ENCODE assay signal across 1 cellular context in the genomic region with DNA sequence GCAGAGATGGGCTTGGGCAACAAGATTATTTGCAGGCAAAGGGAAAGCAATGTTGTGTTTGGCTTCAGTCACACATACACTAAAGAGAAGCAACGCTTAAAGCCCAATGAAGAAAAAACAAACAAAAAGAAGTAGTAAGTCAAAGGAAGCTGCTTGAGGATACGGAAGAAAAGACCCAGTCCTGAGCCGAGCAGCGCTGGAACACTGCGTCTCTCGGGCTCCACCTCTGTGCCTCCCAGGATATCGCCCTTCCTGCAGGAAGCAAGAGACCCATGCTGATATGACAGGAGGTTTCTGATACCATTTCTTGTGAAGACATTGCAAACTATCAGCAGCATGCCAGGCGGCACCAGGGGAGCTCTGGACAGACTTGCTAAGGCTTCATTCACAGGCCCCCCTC.
TF ChIP-seq lines count a peak whose summit lies in the region.

No MANE protein-coding gene starts in this region.

TF ChIP-seq in GM12878, 131 proteins besides CTCF, POLR2A, EP300 and RAD21:
- TF ChIP-seq SUPT20H (IDR thresholded peaks at IDR 0.05; ENCODE audit: borderline replicate concordance, control insufficient read depth, low read depth, low read length), result no peak
- TF ChIP-seq, protein P1, sequence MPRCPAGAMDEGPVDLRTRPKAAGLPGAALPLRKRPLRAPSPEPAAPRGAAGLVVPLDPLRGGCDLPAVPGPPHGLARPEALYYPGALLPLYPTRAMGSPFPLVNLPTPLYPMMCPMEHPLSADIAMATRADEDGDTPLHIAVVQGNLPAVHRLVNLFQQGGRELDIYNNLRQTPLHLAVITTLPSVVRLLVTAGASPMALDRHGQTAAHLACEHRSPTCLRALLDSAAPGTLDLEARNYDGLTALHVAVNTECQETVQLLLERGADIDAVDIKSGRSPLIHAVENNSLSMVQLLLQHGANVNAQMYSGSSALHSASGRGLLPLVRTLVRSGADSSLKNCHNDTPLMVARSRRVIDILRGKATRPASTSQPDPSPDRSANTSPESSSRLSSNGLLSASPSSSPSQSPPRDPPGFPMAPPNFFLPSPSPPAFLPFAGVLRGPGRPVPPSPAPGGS (IDR thresholded peaks at IDR 0.05; ENCODE audit: borderline replicate concordance, insufficient read depth, low read depth, low read length, poor library complexity, severe bottlenecking), result no peak
- no peak for TF ChIP-seq SP1 (IDR thresholded peaks at IDR 0.05; ENCODE audit: low read depth, low read length)
- TF ChIP-seq MYC (IDR thresholded peaks at IDR 0.05; ENCODE audit: insufficient read depth, insufficient read length, insufficient replicate concordance, low read length, severe bottlenecking), result no peak
- TF ChIP-seq, protein P2, sequence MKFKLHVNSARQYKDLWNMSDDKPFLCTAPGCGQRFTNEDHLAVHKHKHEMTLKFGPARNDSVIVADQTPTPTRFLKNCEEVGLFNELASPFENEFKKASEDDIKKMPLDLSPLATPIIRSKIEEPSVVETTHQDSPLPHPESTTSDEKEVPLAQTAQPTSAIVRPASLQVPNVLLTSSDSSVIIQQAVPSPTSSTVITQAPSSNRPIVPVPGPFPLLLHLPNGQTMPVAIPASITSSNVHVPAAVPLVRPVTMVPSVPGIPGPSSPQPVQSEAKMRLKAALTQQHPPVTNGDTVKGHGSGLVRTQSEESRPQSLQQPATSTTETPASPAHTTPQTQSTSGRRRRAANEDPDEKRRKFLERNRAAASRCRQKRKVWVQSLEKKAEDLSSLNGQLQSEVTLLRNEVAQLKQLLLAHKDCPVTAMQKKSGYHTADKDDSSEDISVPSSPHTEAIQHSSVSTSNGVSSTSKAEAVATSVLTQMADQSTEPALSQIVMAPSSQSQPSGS (IDR thresholded peaks at IDR 0.05; ENCODE audit: low read length), result no peak
- TF ChIP-seq, protein P3, sequence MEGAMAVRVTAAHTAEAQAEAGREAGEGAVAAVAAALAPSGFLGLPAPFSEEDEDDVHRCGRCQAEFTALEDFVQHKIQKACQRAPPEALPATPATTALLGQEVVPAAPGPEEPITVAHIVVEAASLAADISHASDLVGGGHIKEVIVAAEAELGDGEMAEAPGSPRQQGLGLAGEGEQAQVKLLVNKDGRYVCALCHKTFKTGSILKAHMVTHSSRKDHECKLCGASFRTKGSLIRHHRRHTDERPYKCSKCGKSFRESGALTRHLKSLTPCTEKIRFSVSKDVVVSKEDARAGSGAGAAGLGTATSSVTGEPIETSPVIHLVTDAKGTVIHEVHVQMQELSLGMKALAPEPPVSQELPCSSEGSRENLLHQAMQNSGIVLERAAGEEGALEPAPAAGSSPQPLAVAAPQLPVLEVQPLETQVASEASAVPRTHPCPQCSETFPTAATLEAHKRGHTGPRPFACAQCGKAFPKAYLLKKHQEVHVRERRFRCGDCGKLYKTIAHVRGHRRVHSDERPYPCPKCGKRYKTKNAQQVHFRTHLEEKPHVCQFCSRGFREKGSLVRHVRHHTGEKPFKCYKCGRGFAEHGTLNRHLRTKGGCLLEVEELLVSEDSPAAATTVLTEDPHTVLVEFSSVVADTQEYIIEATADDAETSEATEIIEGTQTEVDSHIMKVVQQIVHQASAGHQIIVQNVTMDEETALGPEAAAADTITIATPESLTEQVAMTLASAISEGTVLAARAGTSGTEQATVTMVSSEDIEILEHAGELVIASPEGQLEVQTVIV (IDR thresholded peaks at IDR 0.05; ENCODE audit: borderline replicate concordance, partially characterized antibody), result no peak
- no peak for TF ChIP-seq KDM1A (IDR thresholded peaks at IDR 0.05; ENCODE audit: borderline replicate concordance)
- TF ChIP-seq RUNX3 (IDR thresholded peaks at IDR 0.05; ENCODE audit: low read length), result no peak
- TF ChIP-seq JUNB (IDR thresholded peaks at IDR 0.05), result no peak
- no peak for TF ChIP-seq GATAD2B (conservative IDR thresholded peaks at IDR 0.05; ENCODE audit: low read depth)
- no peak for TF ChIP-seq EGR1 (IDR thresholded peaks at IDR 0.05; ENCODE audit: borderline replicate concordance in 1 of 2, low read depth in 2 of 2, low read length in 2 of 2)
- no peak for TF ChIP-seq LARP7 (IDR thresholded peaks at IDR 0.05)
- no peak for TF ChIP-seq IKZF2 (IDR thresholded peaks at IDR 0.05)
- TF ChIP-seq, protein P4, sequence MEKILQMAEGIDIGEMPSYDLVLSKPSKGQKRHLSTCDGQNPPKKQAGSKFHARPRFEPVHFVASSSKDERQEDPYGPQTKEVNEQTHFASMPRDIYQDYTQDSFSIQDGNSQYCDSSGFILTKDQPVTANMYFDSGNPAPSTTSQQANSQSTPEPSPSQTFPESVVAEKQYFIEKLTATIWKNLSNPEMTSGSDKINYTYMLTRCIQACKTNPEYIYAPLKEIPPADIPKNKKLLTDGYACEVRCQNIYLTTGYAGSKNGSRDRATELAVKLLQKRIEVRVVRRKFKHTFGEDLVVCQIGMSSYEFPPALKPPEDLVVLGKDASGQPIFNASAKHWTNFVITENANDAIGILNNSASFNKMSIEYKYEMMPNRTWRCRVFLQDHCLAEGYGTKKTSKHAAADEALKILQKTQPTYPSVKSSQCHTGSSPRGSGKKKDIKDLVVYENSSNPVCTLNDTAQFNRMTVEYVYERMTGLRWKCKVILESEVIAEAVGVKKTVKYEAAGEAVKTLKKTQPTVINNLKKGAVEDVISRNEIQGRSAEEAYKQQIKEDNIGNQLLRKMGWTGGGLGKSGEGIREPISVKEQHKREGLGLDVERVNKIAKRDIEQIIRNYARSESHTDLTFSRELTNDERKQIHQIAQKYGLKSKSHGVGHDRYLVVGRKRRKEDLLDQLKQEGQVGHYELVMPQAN (conservative IDR thresholded peaks at IDR 0.05), result no peak
